In the genomic region with DNA sequence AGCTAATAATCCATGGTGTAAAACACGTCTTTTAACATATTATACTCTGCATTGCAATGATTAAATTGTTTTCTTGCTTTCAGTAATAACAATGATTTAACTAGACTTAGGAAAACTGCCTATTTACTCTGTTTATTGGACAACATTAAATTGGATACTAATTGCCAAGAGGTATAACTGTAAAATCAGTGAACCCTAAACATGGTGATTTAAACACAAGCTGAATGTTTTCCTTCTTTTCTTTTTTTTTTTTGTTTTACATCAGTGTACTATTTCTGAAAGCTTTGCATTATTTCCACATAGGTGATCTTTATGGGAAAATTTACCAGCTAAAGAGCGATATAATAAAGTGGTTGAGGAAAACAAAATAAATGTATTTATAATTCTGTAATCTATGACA, we compare ENCODE assay signal across 3 cellular contexts.
"Had no signal": no experiment of that assay in that cellular context is flagged by ENCODE, and none has a peak within 500 bp of the region (broad histone marks: within the 10 kb centered on the region; RNA-seq: fewer than 3 reads in every experiment).

No MANE protein-coding gene starts in this region.

- ATAC-seq: GM12878 had no signal

- H3K4me3 ChIP-seq: GM12878 had no signal

- DNase-seq: GDM1, GF-D8 had no signal
